In the genomic region with DNA sequence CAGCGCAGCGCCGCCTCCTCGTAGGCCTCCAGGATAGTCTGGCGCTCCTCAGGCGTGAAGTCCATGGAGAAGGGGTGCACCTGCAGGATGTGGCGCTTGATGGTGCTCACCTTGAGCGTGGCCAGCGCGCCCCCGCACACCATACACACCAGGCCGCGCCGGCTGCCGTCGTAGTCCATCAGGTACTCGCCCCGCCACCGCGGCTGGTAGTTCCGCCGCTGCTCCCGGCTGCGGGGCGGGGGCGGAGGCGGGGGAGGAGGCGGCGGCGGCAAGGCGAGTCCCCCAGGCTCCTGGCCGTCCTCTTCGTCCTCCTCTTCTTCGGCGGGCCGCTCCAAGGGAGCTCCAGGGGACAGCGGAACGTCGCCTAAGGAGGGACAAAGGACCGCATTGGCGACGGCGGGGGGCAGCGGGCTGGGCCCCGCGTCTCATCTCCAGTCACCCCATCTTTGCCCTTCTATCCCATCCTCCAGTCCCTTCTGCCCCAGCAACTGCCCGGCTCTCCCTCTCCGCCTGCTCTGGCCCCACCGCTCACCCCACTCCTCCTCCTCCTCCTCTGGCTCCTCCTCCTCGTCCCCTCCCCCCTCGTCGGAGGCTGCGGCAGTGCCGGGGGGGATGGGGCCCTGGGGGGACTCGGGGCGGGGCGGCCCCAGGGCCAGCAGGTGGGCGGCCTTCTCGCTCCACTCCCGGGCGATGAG, we compare ENCODE assay signal across 1 cellular context.
TF ChIP-seq lines count a peak whose summit lies in the region.

No MANE protein-coding gene starts in this region.

TF ChIP-seq in GM12878, 131 proteins besides CTCF, POLR2A, EP300 and RAD21:
- TF ChIP-seq RELA (IDR thresholded peaks at IDR 0.05; ENCODE audit: borderline replicate concordance, partially characterized antibody) (no peak), KLF5 (IDR thresholded peaks at IDR 0.05; ENCODE audit: partially characterized antibody) (no peak), EGR1 (IDR thresholded peaks at IDR 0.05; ENCODE audit: borderline replicate concordance in 1 of 2, low read depth in 2 of 2, low read length in 2 of 2) (no peak), FOXK2 (IDR thresholded peaks at IDR 0.05) (no peak), MEF2B (IDR thresholded peaks at IDR 0.05; ENCODE audit: partially characterized antibody, poor library complexity, severe bottlenecking) (no peak), ZBED1 (IDR thresholded peaks at IDR 0.05; ENCODE audit: borderline replicate concordance) (no peak), PAX5 (IDR thresholded peaks at IDR 0.05; ENCODE audit: borderline replicate concordance, low read depth, low read length) (no peak), HDAC6 (IDR thresholded peaks at IDR 0.05; ENCODE audit: unreplicated experiment) (no peak), EED (IDR thresholded peaks at IDR 0.05; ENCODE audit: low read depth) (no peak), NR2F1 (conservative IDR thresholded peaks at IDR 0.05) (no peak), CHD2 (IDR thresholded peaks at IDR 0.05; ENCODE audit: borderline replicate concordance, low read depth, low read length) (no peak), SIN3A (IDR thresholded peaks at IDR 0.05; ENCODE audit: low read depth, low read length) (no peak), RCOR1 (conservative IDR thresholded peaks at IDR 0.05; ENCODE audit: low read depth, low read length) (no peak), TARDBP (IDR thresholded peaks at IDR 0.05; ENCODE audit: borderline replicate concordance) (no peak), HCFC1 (IDR thresholded peaks at IDR 0.05; ENCODE audit: low read length) (no peak)
- TF ChIP-seq, protein P1, sequence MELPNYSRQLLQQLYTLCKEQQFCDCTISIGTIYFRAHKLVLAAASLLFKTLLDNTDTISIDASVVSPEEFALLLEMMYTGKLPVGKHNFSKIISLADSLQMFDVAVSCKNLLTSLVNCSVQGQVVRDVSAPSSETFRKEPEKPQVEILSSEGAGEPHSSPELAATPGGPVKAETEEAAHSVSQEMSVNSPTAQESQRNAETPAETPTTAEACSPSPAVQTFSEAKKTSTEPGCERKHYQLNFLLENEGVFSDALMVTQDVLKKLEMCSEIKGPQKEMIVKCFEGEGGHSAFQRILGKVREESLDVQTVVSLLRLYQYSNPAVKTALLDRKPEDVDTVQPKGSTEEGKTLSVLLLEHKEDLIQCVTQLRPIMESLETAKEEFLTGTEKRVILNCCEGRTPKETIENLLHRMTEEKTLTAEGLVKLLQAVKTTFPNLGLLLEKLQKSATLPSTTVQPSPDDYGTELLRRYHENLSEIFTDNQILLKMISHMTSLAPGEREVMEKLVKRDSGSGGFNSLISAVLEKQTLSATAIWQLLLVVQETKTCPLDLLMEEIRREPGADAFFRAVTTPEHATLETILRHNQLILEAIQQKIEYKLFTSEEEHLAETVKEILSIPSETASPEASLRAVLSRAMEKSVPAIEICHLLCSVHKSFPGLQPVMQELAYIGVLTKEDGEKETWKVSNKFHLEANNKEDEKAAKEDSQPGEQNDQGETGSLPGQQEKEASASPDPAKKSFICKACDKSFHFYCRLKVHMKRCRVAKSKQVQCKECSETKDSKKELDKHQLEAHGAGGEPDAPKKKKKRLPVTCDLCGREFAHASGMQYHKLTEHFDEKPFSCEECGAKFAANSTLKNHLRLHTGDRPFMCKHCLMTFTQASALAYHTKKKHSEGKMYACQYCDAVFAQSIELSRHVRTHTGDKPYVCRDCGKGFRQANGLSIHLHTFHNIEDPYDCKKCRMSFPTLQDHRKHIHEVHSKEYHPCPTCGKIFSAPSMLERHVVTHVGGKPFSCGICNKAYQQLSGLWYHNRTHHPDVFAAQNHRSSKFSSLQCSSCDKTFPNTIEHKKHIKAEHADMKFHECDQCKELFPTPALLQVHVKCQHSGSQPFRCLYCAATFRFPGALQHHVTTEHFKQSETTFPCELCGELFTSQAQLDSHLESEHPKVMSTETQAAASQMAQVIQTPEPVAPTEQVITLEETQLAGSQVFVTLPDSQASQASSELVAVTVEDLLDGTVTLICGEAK (IDR thresholded peaks at IDR 0.05; ENCODE audit: borderline replicate concordance): no peak
- TF ChIP-seq, protein P2, sequence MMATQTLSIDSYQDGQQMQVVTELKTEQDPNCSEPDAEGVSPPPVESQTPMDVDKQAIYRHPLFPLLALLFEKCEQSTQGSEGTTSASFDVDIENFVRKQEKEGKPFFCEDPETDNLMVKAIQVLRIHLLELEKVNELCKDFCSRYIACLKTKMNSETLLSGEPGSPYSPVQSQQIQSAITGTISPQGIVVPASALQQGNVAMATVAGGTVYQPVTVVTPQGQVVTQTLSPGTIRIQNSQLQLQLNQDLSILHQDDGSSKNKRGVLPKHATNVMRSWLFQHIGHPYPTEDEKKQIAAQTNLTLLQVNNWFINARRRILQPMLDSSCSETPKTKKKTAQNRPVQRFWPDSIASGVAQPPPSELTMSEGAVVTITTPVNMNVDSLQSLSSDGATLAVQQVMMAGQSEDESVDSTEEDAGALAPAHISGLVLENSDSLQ (IDR thresholded peaks at IDR 0.05): no peak
- TF ChIP-seq, protein P3, sequence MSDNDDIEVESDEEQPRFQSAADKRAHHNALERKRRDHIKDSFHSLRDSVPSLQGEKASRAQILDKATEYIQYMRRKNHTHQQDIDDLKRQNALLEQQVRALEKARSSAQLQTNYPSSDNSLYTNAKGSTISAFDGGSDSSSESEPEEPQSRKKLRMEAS (IDR thresholded peaks at IDR 0.05; ENCODE audit: low read depth, low read length): no peak
- TF ChIP-seq, protein P4, sequence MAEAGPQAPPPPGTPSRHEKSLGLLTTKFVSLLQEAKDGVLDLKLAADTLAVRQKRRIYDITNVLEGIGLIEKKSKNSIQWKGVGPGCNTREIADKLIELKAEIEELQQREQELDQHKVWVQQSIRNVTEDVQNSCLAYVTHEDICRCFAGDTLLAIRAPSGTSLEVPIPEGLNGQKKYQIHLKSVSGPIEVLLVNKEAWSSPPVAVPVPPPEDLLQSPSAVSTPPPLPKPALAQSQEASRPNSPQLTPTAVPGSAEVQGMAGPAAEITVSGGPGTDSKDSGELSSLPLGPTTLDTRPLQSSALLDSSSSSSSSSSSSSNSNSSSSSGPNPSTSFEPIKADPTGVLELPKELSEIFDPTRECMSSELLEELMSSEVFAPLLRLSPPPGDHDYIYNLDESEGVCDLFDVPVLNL (IDR thresholded peaks at IDR 0.05; ENCODE audit: low read depth, low read length): no peak
TF ChIP-seq in GM12878: peak in this region for 0.
